In genomic region chr19:42201489-42202289, GRCh38 we compare ENCODE assay signal across 9 cellular contexts. TPM values are rescaled to one million over a fixed set of nuclear protein-coding genes. Genes with fewer than 3 reads are reported as not detected.
DNase-seq lines count a peak whose midpoint lies in the region; ATAC-seq, FAIRE-seq and TF ChIP-seq lines count a peak whose summit lies in the region.
"Had no signal": no experiment of that assay in that cellular context is flagged by ENCODE, and none has a peak within 500 bp of the region (broad histone marks: within the 10 kb centered on the region; RNA-seq: fewer than 3 reads in every experiment).

No MANE protein-coding gene starts in this region.

- peak overlapping the region; percentile 79 to 98 for H3K27ac ChIP-seq in left lung

- H3K27me3 ChIP-seq in left lung: no peaks in the 10 kb centered on the region

- no peak for TF ChIP-seq CTCF in left lung (IDR thresholded peaks at IDR 0.05)

- H3K4me1 ChIP-seq in left lung: peaks cover 0 to 88% of the 10 kb centered on the region in 2 donors

- H3K4me3 ChIP-seq in left lung: peak overlapping the region in 1 of 2 donors; percentile 22

- ATAC-seq in HG02642 (IDR thresholded peaks at IDR 0.05; ENCODE audit: poor library complexity, unreplicated experiment): peak; percentile 40
- peak; percentile 72 for ATAC-seq in left lung
- ATAC-seq in GM21723 (IDR thresholded peaks at IDR 0.05; ENCODE audit: unreplicated experiment): no peak

- DNase-seq in CD1c-positive myeloid dendritic cell (ENCODE audit: extremely low spot score): peak; percentile 92
- peak; percentile 49 to 57 for DNase-seq in activated CD4-positive, alpha-beta T cell treated with anti-CD3 and anti-CD28 coated beads, Interleukin-2, amount 50 U/mL, for 48 hours
- DNase-seq in left lung: peak; percentile 82 to 88
- no peak for DNase-seq in NCI-H2029 treated with DMSO at 0.1 percent for 48 hours (lab: John Stamatoyannopoulos, UW)
- DNase-seq in HTR-8/SVneo (ENCODE audit: insufficient read length, low spot score): no peak
- DNase-seq in NCI-H446 (lab: John Stamatoyannopoulos, UW): no peak

- no peaks in the 10 kb centered on the region for H3K9me3 ChIP-seq in left lung

- peaks cover 0 to 94% of the 10 kb centered on the region in 2 donors for H3K36me3 ChIP-seq in left lung

- intact Hi-C loops in left lung (cut with DNase I): no loop called here

- no peak for FAIRE-seq in HTR-8/SVneo (lab: Jason Lieb, UNC)
- FAIRE-seq: TTC549 had no signal

RNA-seq across cellular contexts. Expression of gene DEDD2, which starts 15.8 kb away (rescaled TPM):
- total RNA-seq in left lung: 10 to 100 TPM; 22.7 to 34.8 TPM

RNA-seq across cellular contexts. Expression of gene ZNF526, which starts 18.4 kb away (rescaled TPM):
- 10 to 100 TPM; 11.5 to 12.7 TPM for total RNA-seq in left lung

RNA-seq across cellular contexts. Expression of gene GSK3A, which starts 40.7 kb away (rescaled TPM):
- 10 to 100 TPM; 33.4 to 40.3 TPM for total RNA-seq in left lung

RNA-seq across cellular contexts. Expression of gene ERF, which starts 53.2 kb away (rescaled TPM):
- total RNA-seq in left lung: 10 to 100 TPM; 47.0 to 55.0 TPM

Comparison
In these comparisons a context has a peak if more than half of its experiments do, and no peak if none do; other contexts are left out.
1. DNase-seq: peak in CD1c-positive myeloid dendritic cell (single experiment), activated CD4-positive, alpha-beta T cell treated with anti-CD3 and anti-CD28 coated beads, Interleukin-2, amount 50 U/mL, for 48 hours (2 of 2) and left lung (2 of 2); none in NCI-H2029 treated with DMSO at 0.1 percent for 48 hours (single experiment), HTR-8/SVneo (single experiment) and NCI-H446 (0 of 2).